In genomic region chr15:40336129-40337122, GRCh38 we compare ENCODE assay signal across 10 cellular contexts. TPM values are rescaled to one million over a fixed set of nuclear protein-coding genes. Genes with fewer than 3 reads are reported as not detected.
DNase-seq lines count a peak whose midpoint lies in the region; ATAC-seq and TF ChIP-seq lines count a peak whose summit lies in the region.
"Had no signal": no experiment of that assay in that cellular context is flagged by ENCODE, and none has a peak within 500 bp of the region (broad histone marks: within the 10 kb centered on the region; RNA-seq: fewer than 3 reads in every experiment).

No MANE protein-coding gene starts in this region.

- H3K27me3 Mint-ChIP-seq in activated naive CD8-positive, alpha-beta T cell treated with anti-CD3 and anti-CD28 coated beads, Interleukin-2, amount 10 ng/mL, durations not matched to agents 7 days and 5 days, result no peaks in the 10 kb centered on the region
- H3K27me3 Mint-ChIP-seq in activated naive CD8-positive, alpha-beta T cell treated with anti-CD3 and anti-CD28 coated beads for 36 hours, result no peaks in the 10 kb centered on the region
- H3K27me3 Mint-ChIP-seq in type B pancreatic cell, result peaks cover 3% of the 10 kb centered on the region
- H3K27me3 Mint-ChIP-seq: CD4-positive, alpha-beta T cell had no signal

- POLR2A ChIA-PET in activated naive CD8-positive, alpha-beta T cell treated with anti-CD3 and anti-CD28 coated beads, Interleukin-2, amount 10 ng/mL, durations not matched to agents 7 days and 5 days (lab: Charles Lee), result interaction anchor here (1.5 to 2.1 kb wide), 3 partner anchors 11 to 29 kb away, joined by 4 to 8 read pairs (median 6); partner anchors contain the start of gene PLCB2

- TF ChIP-seq POLR2A in erythroblast (IDR thresholded peaks at IDR 0.05; ENCODE audit: low read length), result no peak

- DNase-seq in activated naive CD8-positive, alpha-beta T cell treated with anti-CD3 and anti-CD28 coated beads, Interleukin-2, amount 10 ng/mL, durations not matched to agents 7 days and 5 days, result peak; percentile 35
- no peak for DNase-seq in activated naive CD8-positive, alpha-beta T cell treated with anti-CD3 and anti-CD28 coated beads for 36 hours
- peak; percentile 92 for DNase-seq in NCI-H69 (lab: John Stamatoyannopoulos, UW)
- peak; percentile 23 to 39 for DNase-seq in erythroblast (lab: John Stamatoyannopoulos, UW)
- no peak for DNase-seq in type B pancreatic cell (ENCODE audit: extremely low spot score, unreplicated experiment)
- DNase-seq in activated naive CD4-positive, alpha-beta T cell treated with anti-CD3 and anti-CD28 coated beads, Interleukin-2, amount 50 U/mL, for 16 hours, result no peak
- no peak for DNase-seq in stimulated activated CD4-positive, alpha-beta T cell treated with anti-CD3 and anti-CD28 coated beads, Interleukin-4, amount 100 ng/mL, for 1 hour
- no peak for DNase-seq in activated T-cell treated with anti-CD3 and anti-CD28 coated beads, Interleukin-2, amount 50 U/mL, for 1 hour

- H3K27ac Mint-ChIP-seq in activated naive CD8-positive, alpha-beta T cell treated with anti-CD3 and anti-CD28 coated beads, Interleukin-2, amount 10 ng/mL, durations not matched to agents 7 days and 5 days, result no peak overlapping the region
- no peak overlapping the region for H3K27ac Mint-ChIP-seq in activated naive CD8-positive, alpha-beta T cell treated with anti-CD3 and anti-CD28 coated beads for 36 hours
- no peak overlapping the region for H3K27ac Mint-ChIP-seq in type B pancreatic cell
- H3K27ac Mint-ChIP-seq: CD4-positive, alpha-beta T cell had no signal

- peaks cover 19% of the 10 kb centered on the region for H3K4me1 Mint-ChIP-seq in activated naive CD8-positive, alpha-beta T cell treated with anti-CD3 and anti-CD28 coated beads, Interleukin-2, amount 10 ng/mL, durations not matched to agents 7 days and 5 days
- H3K4me1 Mint-ChIP-seq in activated naive CD8-positive, alpha-beta T cell treated with anti-CD3 and anti-CD28 coated beads for 36 hours, result peaks cover 16% of the 10 kb centered on the region
- peaks cover 25% of the 10 kb centered on the region for H3K4me1 Mint-ChIP-seq in type B pancreatic cell (ENCODE audit: unreplicated experiment)

- H3K36me3 Mint-ChIP-seq in activated naive CD8-positive, alpha-beta T cell treated with anti-CD3 and anti-CD28 coated beads, Interleukin-2, amount 10 ng/mL, durations not matched to agents 7 days and 5 days, result no peaks in the 10 kb centered on the region
- no peaks in the 10 kb centered on the region for H3K36me3 Mint-ChIP-seq in activated naive CD8-positive, alpha-beta T cell treated with anti-CD3 and anti-CD28 coated beads for 36 hours
- H3K36me3 Mint-ChIP-seq in type B pancreatic cell, result no peaks in the 10 kb centered on the region

- no peak overlapping the region for H3K4me3 Mint-ChIP-seq in activated naive CD8-positive, alpha-beta T cell treated with anti-CD3 and anti-CD28 coated beads, Interleukin-2, amount 10 ng/mL, durations not matched to agents 7 days and 5 days
- H3K4me3 Mint-ChIP-seq in activated naive CD8-positive, alpha-beta T cell treated with anti-CD3 and anti-CD28 coated beads for 36 hours, result no peak overlapping the region
- H3K4me3 Mint-ChIP-seq in type B pancreatic cell, result peak overlapping the region; percentile 17
- H3K4me3 Mint-ChIP-seq: CD4-positive, alpha-beta T cell had no signal

- TF ChIP-seq CTCF in type B pancreatic cell (conservative IDR thresholded peaks at IDR 0.05), result no peak

- H3K9me3 Mint-ChIP-seq in activated naive CD8-positive, alpha-beta T cell treated with anti-CD3 and anti-CD28 coated beads, Interleukin-2, amount 10 ng/mL, durations not matched to agents 7 days and 5 days, result no peaks in the 10 kb centered on the region
- H3K9me3 Mint-ChIP-seq in activated naive CD8-positive, alpha-beta T cell treated with anti-CD3 and anti-CD28 coated beads for 36 hours, result no peaks in the 10 kb centered on the region
- no peaks in the 10 kb centered on the region for H3K9me3 Mint-ChIP-seq in type B pancreatic cell
- H3K9me3 Mint-ChIP-seq: CD4-positive, alpha-beta T cell had no signal

- no peak for ATAC-seq in activated naive CD8-positive, alpha-beta T cell treated with anti-CD3 and anti-CD28 coated beads, Interleukin-2, amount 10 ng/mL, durations not matched to agents 7 days and 5 days (ENCODE audit: low read depth)
- ATAC-seq: HCT116 had no signal

RNA-seq across cellular contexts. Expression of gene CCDC9B, which starts 4.3 kb away (rescaled TPM):
- 1 to 10 TPM; 2.3 to 2.6 TPM for total RNA-seq in activated naive CD8-positive, alpha-beta T cell treated with anti-CD3 and anti-CD28 coated beads, Interleukin-2, amount 10 ng/mL, durations not matched to agents 7 days and 5 days
- under 1 TPM; 0.24 to 0.62 TPM for total RNA-seq in activated naive CD8-positive, alpha-beta T cell treated with anti-CD3 and anti-CD28 coated beads for 36 hours
- 1.6 and 2.4 TPM in 2 replicates for total RNA-seq in type B pancreatic cell (ENCODE audit: low replicate concordance)

RNA-seq across cellular contexts. Expression of gene INAFM2, which starts 12.9 kb away (rescaled TPM):
- 1 to 10 TPM; 8.8 to 9.4 TPM for total RNA-seq in activated naive CD8-positive, alpha-beta T cell treated with anti-CD3 and anti-CD28 coated beads, Interleukin-2, amount 10 ng/mL, durations not matched to agents 7 days and 5 days
- total RNA-seq in activated naive CD8-positive, alpha-beta T cell treated with anti-CD3 and anti-CD28 coated beads for 36 hours, result 10 to 100 TPM; 13.5 to 15.5 TPM
- total RNA-seq in type B pancreatic cell (ENCODE audit: low replicate concordance), result 12.3 and 23.6 TPM in 2 replicates

RNA-seq across cellular contexts. Expression of gene PHGR1, which starts 14.4 kb away (rescaled TPM):
- total RNA-seq in activated naive CD8-positive, alpha-beta T cell treated with anti-CD3 and anti-CD28 coated beads, Interleukin-2, amount 10 ng/mL, durations not matched to agents 7 days and 5 days, result not detected
- total RNA-seq in activated naive CD8-positive, alpha-beta T cell treated with anti-CD3 and anti-CD28 coated beads for 36 hours, result not detected
- 5.6 and 15.8 TPM in 2 replicates for total RNA-seq in type B pancreatic cell (ENCODE audit: low replicate concordance)
- total RNA-seq: CD4-positive, alpha-beta T cell had no signal

RNA-seq across cellular contexts. Expression of gene DISP2, which starts 21.6 kb away (rescaled TPM):
- 1 to 10 TPM; 1.5 to 2.0 TPM for total RNA-seq in activated naive CD8-positive, alpha-beta T cell treated with anti-CD3 and anti-CD28 coated beads, Interleukin-2, amount 10 ng/mL, durations not matched to agents 7 days and 5 days
- under 1 TPM; 0.08 to 0.14 TPM for total RNA-seq in activated naive CD8-positive, alpha-beta T cell treated with anti-CD3 and anti-CD28 coated beads for 36 hours
- 1.5 and 1.8 TPM in 2 replicates for total RNA-seq in type B pancreatic cell (ENCODE audit: low replicate concordance)

RNA-seq across cellular contexts. Expression of gene PLCB2, which starts 28.7 kb away (rescaled TPM):
- 100 to 1,000 TPM; 173 to 174 TPM for total RNA-seq in activated naive CD8-positive, alpha-beta T cell treated with anti-CD3 and anti-CD28 coated beads, Interleukin-2, amount 10 ng/mL, durations not matched to agents 7 days and 5 days
- 10 to 100 TPM; 40.8 to 43.6 TPM for total RNA-seq in activated naive CD8-positive, alpha-beta T cell treated with anti-CD3 and anti-CD28 coated beads for 36 hours
- total RNA-seq in type B pancreatic cell (ENCODE audit: low replicate concordance), result 0.71 and 5.8 TPM in 2 replicates

Comparison
In these comparisons a context has a peak if more than half of its experiments do, and no peak if none do; other contexts are left out.
1. DNase-seq: peak in activated naive CD8-positive, alpha-beta T cell treated with anti-CD3 and anti-CD28 coated beads, Interleukin-2, amount 10 ng/mL, durations not matched to agents 7 days and 5 days (single experiment), NCI-H69 (single experiment) and erythroblast (2 of 2); none in activated naive CD8-positive, alpha-beta T cell treated with anti-CD3 and anti-CD28 coated beads for 36 hours (single experiment), type B pancreatic cell (single experiment), activated naive CD4-positive, alpha-beta T cell treated with anti-CD3 and anti-CD28 coated beads, Interleukin-2, amount 50 U/mL, for 16 hours (single experiment), stimulated activated CD4-positive, alpha-beta T cell treated with anti-CD3 and anti-CD28 coated beads, Interleukin-4, amount 100 ng/mL, for 1 hour (single experiment) and activated T-cell treated with anti-CD3 and anti-CD28 coated beads, Interleukin-2, amount 50 U/mL, for 1 hour (single experiment).